ENCODE assay signal across 11 cellular contexts in the genomic region with DNA sequence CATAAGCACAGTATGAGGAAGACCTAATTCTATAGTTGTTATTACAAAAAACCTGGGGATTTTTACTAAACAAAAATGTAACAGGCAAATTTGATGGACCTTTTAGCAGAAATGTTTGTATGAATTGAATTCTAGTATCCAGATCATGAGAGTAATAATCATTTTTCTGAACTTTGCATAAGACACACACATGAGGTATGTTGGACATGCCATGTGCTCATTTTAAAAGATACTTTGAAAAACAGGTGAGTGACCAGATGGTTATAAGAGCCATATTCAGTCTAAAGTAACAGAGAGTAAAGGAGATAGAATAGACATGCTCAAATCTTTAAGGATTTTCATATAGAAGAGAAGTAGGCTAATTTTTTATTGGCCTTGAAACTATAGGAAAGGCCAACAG.
"Had no signal": no experiment of that assay in that cellular context is flagged by ENCODE, and none has a peak within 500 bp of the region (broad histone marks: within the 10 kb centered on the region; RNA-seq: fewer than 3 reads in every experiment).

No MANE protein-coding gene starts in this region.

- H3K4me3 ChIP-seq: GM23248, GM23338, HAP-1 had no signal

- H3K9me3 ChIP-seq: HAP-1 had no signal

- H3K27ac ChIP-seq: GM23248 had no signal

- ATAC-seq: GM23338, HCT116 had no signal

- H3K4me2 ChIP-seq: GM23338 had no signal

- DNase-seq: GM23248, GOT3, H7, H9, HCEC 1CT, HFFc6 had no signal

- H3K36me3 ChIP-seq: HAP-1 had no signal

- H2AFZ ChIP-seq: GM23248, GM23338 had no signal

- FAIRE-seq: H1, H54 had no signal

- H3K9ac ChIP-seq: GM23248 had no signal
